In genomic region chr4:127622621-127622922, GRCh38 we compare ENCODE assay signal across 9 cellular contexts. TPM values are rescaled to one million over a fixed set of nuclear protein-coding genes. Genes with fewer than 3 reads are reported as not detected.
A peak's percentile ranks its signal among the peaks of the same experiment; 100 is the strongest.
DNase-seq lines count a peak whose midpoint lies in the region; ATAC-seq and TF ChIP-seq lines count a peak whose summit lies in the region.
"Had no signal": no experiment of that assay in that cellular context is flagged by ENCODE, and none has a peak within 500 bp of the region (broad histone marks: within the 10 kb centered on the region; RNA-seq: fewer than 3 reads in every experiment).

No MANE protein-coding gene starts in this region.

- H3K9me3 ChIP-seq in Panc1 (ENCODE audit: control insufficient read depth, insufficient read depth, low read depth, low read length) = no peaks in the 10 kb centered on the region
- H3K9me3 ChIP-seq in gastroesophageal sphincter = no peaks in the 10 kb centered on the region

- BruUV-seq in Calu3 (replicated peaks; lab: Mats Ljungman, UMichigan) (no TSS peak), Panc1 (replicated peaks; lab: Mats Ljungman, UMichigan) (no TSS peak)

- CTCF ChIA-PET in Calu3 (lab: Charles Lee) (interaction anchor here (0.5 to 1.5 kb wide), 6 partner anchors 9 to 224 kb away, joined by 3 to 8 read pairs (median 3); partner anchors contain the start of gene INTU), Panc1 (lab: Charles Lee) (interaction anchor here (1.5 kb wide), 1 partner anchor 110 kb away, joined by 3 read pairs; no protein-coding TSS in a partner anchor)

- H3K4me1 Mint-ChIP-seq in Calu3 (ENCODE audit: low read depth, unreplicated experiment) = no peaks in the 10 kb centered on the region
- H3K4me1 Mint-ChIP-seq in progenitor cell of endocrine pancreas (ENCODE audit: low read depth) = peaks cover 3% of the 10 kb centered on the region

- WGBS in gastroesophageal sphincter (ENCODE audit: low coverage in 1 of 2), 2 donors = 38% methylated on average over 3 of the region's 12 CpGs; no CpG with 5 or more reads in 1 of the 2 donors

- intact Hi-C loops in Calu3 (cut with micrococcal nuclease; ENCODE audit: unreplicated experiment) = no loop called here
- intact Hi-C loops in Panc1 (cut with micrococcal nuclease; ENCODE audit: unreplicated experiment) = no loop called here

- H3K9me3 Mint-ChIP-seq in Calu3 (ENCODE audit: low read depth, unreplicated experiment) = no peaks in the 10 kb centered on the region
- H3K9me3 Mint-ChIP-seq in progenitor cell of endocrine pancreas (ENCODE audit: low read depth) = no peaks in the 10 kb centered on the region

- H3K27ac ChIP-seq in Panc1 (ENCODE audit: low read length) (no peak overlapping the region), gastroesophageal sphincter (peak overlapping the region in 2 of 4 donors; percentile 63 to 79)

- POLR2A ChIA-PET in Panc1 (lab: Charles Lee) = no interaction called here

- H3K4me1 ChIP-seq in Panc1 (ENCODE audit: control insufficient read depth, insufficient read depth, low read length) (no peaks in the 10 kb centered on the region), gastroesophageal sphincter (peaks cover 0 to 13% (median 0%) of the 10 kb centered on the region in 3 donors)

- H3K36me3 ChIP-seq in Panc1 (ENCODE audit: control insufficient read depth, insufficient read depth, low read length) (no peaks in the 10 kb centered on the region), gastroesophageal sphincter (no peaks in the 10 kb centered on the region)

- H3K27ac Mint-ChIP-seq in Calu3 (ENCODE audit: unreplicated experiment) = no peak overlapping the region
- no peak overlapping the region for H3K27ac Mint-ChIP-seq in progenitor cell of endocrine pancreas
- H3K27ac Mint-ChIP-seq: activated B cell treated with CpG ODN at 0.5 μM for 24 hours had no signal

- H3K27me3 ChIP-seq in Panc1 (ENCODE audit: control insufficient read depth, insufficient read depth, low read length) (peaks cover 3% of the 10 kb centered on the region; the same call in 1 of the 2 replicates), gastroesophageal sphincter (peaks cover 13% of the 10 kb centered on the region)

- H3K27me3 Mint-ChIP-seq in Calu3 (ENCODE audit: unreplicated experiment) (peaks cover 16% of the 10 kb centered on the region), progenitor cell of endocrine pancreas (peaks cover 54% of the 10 kb centered on the region)

- ATAC-seq in Panc1 = peak; percentile 7; the same call in 1 of the 2 replicates
- ATAC-seq in gastroesophageal sphincter = no peak
- no peak for ATAC-seq in GM19395 (IDR thresholded peaks at IDR 0.05; ENCODE audit: unreplicated experiment)
- ATAC-seq in HG03442 (IDR thresholded peaks at IDR 0.05; ENCODE audit: unreplicated experiment) = no peak

- no peaks in the 10 kb centered on the region for H3K36me3 Mint-ChIP-seq in Calu3 (ENCODE audit: insufficient read depth, unreplicated experiment)
- no peaks in the 10 kb centered on the region for H3K36me3 Mint-ChIP-seq in progenitor cell of endocrine pancreas (ENCODE audit: insufficient read depth)

- H3K4me3 Mint-ChIP-seq in Calu3 (ENCODE audit: low read depth, unreplicated experiment) = peak overlapping the region; percentile 65
- H3K4me3 Mint-ChIP-seq in progenitor cell of endocrine pancreas (ENCODE audit: low read depth) = peak overlapping the region; percentile 64
- H3K4me3 Mint-ChIP-seq: activated B cell treated with CpG ODN at 0.5 μM for 24 hours had no signal

- DNase-seq in Calu3 (peak; percentile 74), Panc1 (ENCODE audit: low read depth, low spot score) (no peak), progenitor cell of endocrine pancreas (ENCODE audit: low spot score, unreplicated experiment) (no peak), NCI-H2196 treated with DMSO at 0.1 percent for 48 hours (lab: John Stamatoyannopoulos, UW; ENCODE audit: unreplicated experiment) (no peak), SHP77 treated with DMSO at 0.1 percent for 48 hours (lab: John Stamatoyannopoulos, UW) (no peak)
- DNase-seq: activated B cell treated with CpG ODN at 0.5 μM for 24 hours had no signal

- TF ChIP-seq EP300 in gastroesophageal sphincter (IDR thresholded peaks at IDR 0.05) = no peak

- in situ Hi-C loops in Panc1 (cut with HindIII; ENCODE audit: low pct_unique_long_range_greater_than_20kb, low sequenced_read_pairs) = no loop called here

- peak overlapping the region; percentile 51 to 68 for H3K4me3 ChIP-seq in Panc1 (ENCODE audit: low read depth in 2 of 2, low read length in 2 of 2)
- H3K4me3 ChIP-seq in gastroesophageal sphincter = peak overlapping the region; percentile 64 to 65

- no peak for TF ChIP-seq CTCF in Calu3 (IDR thresholded peaks at IDR 0.05; ENCODE audit: unreplicated experiment)
- TF ChIP-seq CTCF in Panc1 (IDR thresholded peaks at IDR 0.05) = no peak
- TF ChIP-seq CTCF in gastroesophageal sphincter (IDR thresholded peaks at IDR 0.05) = no peak
- no peak for TF ChIP-seq CTCF in progenitor cell of endocrine pancreas (IDR thresholded peaks at IDR 0.05; ENCODE audit: unreplicated experiment)

- TF ChIP-seq POLR2A in gastroesophageal sphincter (IDR thresholded peaks at IDR 0.05) = no peak

RNA-seq across cellular contexts. Expression of gene INTU, which starts 10.2 kb away (rescaled TPM):
- total RNA-seq in Calu3 (2022) (4.6 and 4.8 TPM in 2 replicates), Panc1 (2021; ENCODE audit: unreplicated experiment) (3.7 TPM), gastroesophageal sphincter (10 to 100 TPM in 2 of 4 donors, 1 to 10 TPM in 2; 4.5 to 21.8 (median 14.3) TPM), progenitor cell of endocrine pancreas (18.0 and 18.8 TPM in 2 replicates)
- polyA plus RNA-seq in Panc1 (2012; ENCODE audit: insufficient read length) = 2.1 TPM
